ENCODE assay signal across 6 cellular contexts in genomic region chr20:61528591-61528990, GRCh38.
"Had no signal": no experiment of that assay in that cellular context is flagged by ENCODE, and none has a peak within 500 bp of the region (broad histone marks: within the 10 kb centered on the region; RNA-seq: fewer than 3 reads in every experiment).

No MANE protein-coding gene starts in this region.

- DNase-seq: H9, IMR-90 had no signal

- FAIRE-seq: H1, H54, HTR-8/SVneo had no signal

- H3K4me3 ChIP-seq: GM23338 had no signal

- H3K9me3 Mint-ChIP-seq: GM23338, H9 had no signal

- H3K27ac Mint-ChIP-seq: GM23338, H9 had no signal

- H3K4me3 Mint-ChIP-seq: GM23338, H9 had no signal
